Comparison of ENCODE assay signal across 10 cellular contexts in genomic region chr15:52217186-52217585, GRCh38. TPM values are rescaled to one million over a fixed set of nuclear protein-coding genes. Genes with fewer than 3 reads are reported as not detected.
DNase-seq lines count a peak whose midpoint lies in the region; ATAC-seq and TF ChIP-seq lines count a peak whose summit lies in the region.
"Had no signal": no experiment of that assay in that cellular context is flagged by ENCODE, and none has a peak within 500 bp of the region (broad histone marks: within the 10 kb centered on the region; RNA-seq: fewer than 3 reads in every experiment).

No MANE protein-coding gene starts in this region.

- intact Hi-C loops in activated naive CD4-positive, alpha-beta T cell treated with anti-CD3 and anti-CD28 coated beads for 36 hours (cut with micrococcal nuclease), result no loop called here

- no peak for TF ChIP-seq EP300 in gastroesophageal sphincter (IDR thresholded peaks at IDR 0.05)

- H3K4me1 Mint-ChIP-seq in activated naive CD4-positive, alpha-beta T cell treated with anti-CD3 and anti-CD28 coated beads for 36 hours (ENCODE audit: low read depth), result peaks cover 14% of the 10 kb centered on the region
- peaks cover 29% of the 10 kb centered on the region for H3K4me1 Mint-ChIP-seq in memory B cell

- H3K27ac ChIP-seq in gastroesophageal sphincter, result no peak overlapping the region

- no peaks in the 10 kb centered on the region for H3K9me3 Mint-ChIP-seq in activated naive CD4-positive, alpha-beta T cell treated with anti-CD3 and anti-CD28 coated beads for 36 hours
- H3K9me3 Mint-ChIP-seq in memory B cell, result no peaks in the 10 kb centered on the region
- H3K9me3 Mint-ChIP-seq: dendritic cell treated with granulocyte-macrophage colony-stimulating factor and Interleukin-4, amounts not matched to agents 40 ng/mL and 50 ng/mL, for 4 days had no signal

- ATAC-seq in memory B cell (ENCODE audit: low read depth) (peak; percentile 73), gastroesophageal sphincter (no peak), HG02571 (IDR thresholded peaks at IDR 0.05; ENCODE audit: unreplicated experiment) (no peak), GM18867 (IDR thresholded peaks at IDR 0.05; ENCODE audit: unreplicated experiment) (no peak)

- WGBS in gastroesophageal sphincter (ENCODE audit: low coverage in 1 of 2), 2 donors, result 87 to 89% methylated on average over 3 to 4 of the region's 10 CpGs

- H3K27me3 ChIP-seq in GM06990 (replicated peaks; ENCODE audit: control insufficient read depth, insufficient read depth, low read length) (no peaks in the 10 kb centered on the region), gastroesophageal sphincter (no peaks in the 10 kb centered on the region)

- H3K4me3 ChIP-seq in GM06990 (replicated peaks; ENCODE audit: low read depth, low read length) (no peak overlapping the region), gastroesophageal sphincter (no peak overlapping the region)

- no peaks in the 10 kb centered on the region for H3K9me3 ChIP-seq in gastroesophageal sphincter

- no peak overlapping the region for H3K27ac Mint-ChIP-seq in activated naive CD4-positive, alpha-beta T cell treated with anti-CD3 and anti-CD28 coated beads for 36 hours
- peak overlapping the region; percentile 58 for H3K27ac Mint-ChIP-seq in memory B cell
- H3K27ac Mint-ChIP-seq: dendritic cell treated with granulocyte-macrophage colony-stimulating factor and Interleukin-4, amounts not matched to agents 40 ng/mL and 50 ng/mL, for 4 days had no signal

- H3K4me3 Mint-ChIP-seq in activated naive CD4-positive, alpha-beta T cell treated with anti-CD3 and anti-CD28 coated beads for 36 hours, result no peak overlapping the region
- H3K4me3 Mint-ChIP-seq in memory B cell, result no peak overlapping the region
- H3K4me3 Mint-ChIP-seq: dendritic cell treated with granulocyte-macrophage colony-stimulating factor and Interleukin-4, amounts not matched to agents 40 ng/mL and 50 ng/mL, for 4 days had no signal

- H3K36me3 Mint-ChIP-seq in activated naive CD4-positive, alpha-beta T cell treated with anti-CD3 and anti-CD28 coated beads for 36 hours (ENCODE audit: low read depth), result no peaks in the 10 kb centered on the region
- peaks cover 9% of the 10 kb centered on the region for H3K36me3 Mint-ChIP-seq in memory B cell

- peak; percentile 81 for TF ChIP-seq CTCF in GM06990 (IDR thresholded peaks at IDR 0.05; ENCODE audit: insufficient read depth, low read length, poor library complexity, severe bottlenecking)
- TF ChIP-seq CTCF in gastroesophageal sphincter (IDR thresholded peaks at IDR 0.05), result no peak

- CTCF ChIA-PET in activated naive CD4-positive, alpha-beta T cell treated with anti-CD3 and anti-CD28 coated beads for 36 hours (lab: Charles Lee), result interaction anchor here (0.9 to 2.8 kb wide), 8 partner anchors 9 to 78 kb away, joined by 3 to 17 read pairs (median 5); no protein-coding TSS in a partner anchor

- no peaks in the 10 kb centered on the region for H3K4me1 ChIP-seq in gastroesophageal sphincter

- TF ChIP-seq POLR2A in gastroesophageal sphincter (IDR thresholded peaks at IDR 0.05), result no peak

- H3K36me3 ChIP-seq in GM06990 (ENCODE audit: control insufficient read depth, insufficient read depth, low read length) (no peaks in the 10 kb centered on the region), gastroesophageal sphincter (peaks cover 0 to 10% of the 10 kb centered on the region in 2 donors)

- peak; percentile 44 for DNase-seq in GM06990 (ENCODE audit: extremely low read depth, insufficient read length)
- peak; percentile 20 for DNase-seq in HuH-7 (ENCODE audit: low spot score)
- peak; percentile 45 for DNase-seq in activated naive CD4-positive, alpha-beta T cell treated with anti-CD3 and anti-CD28 coated beads for 36 hours
- DNase-seq in memory B cell (ENCODE audit: low spot score in 2 of 2), result peak in 1 of 2 donors; percentile 34
- no peak for DNase-seq in NCI-H1436 (lab: John Stamatoyannopoulos, UW)
- DNase-seq: NCI-H187 had no signal

- H3K27me3 Mint-ChIP-seq in activated naive CD4-positive, alpha-beta T cell treated with anti-CD3 and anti-CD28 coated beads for 36 hours (ENCODE audit: low read depth), result no peaks in the 10 kb centered on the region
- no peaks in the 10 kb centered on the region for H3K27me3 Mint-ChIP-seq in memory B cell
- H3K27me3 Mint-ChIP-seq: dendritic cell treated with granulocyte-macrophage colony-stimulating factor and Interleukin-4, amounts not matched to agents 40 ng/mL and 50 ng/mL, for 4 days had no signal

RNA-seq across cellular contexts. Expression of gene GNB5, which starts 26.0 kb away (rescaled TPM):
- total RNA-seq in activated naive CD4-positive, alpha-beta T cell treated with anti-CD3 and anti-CD28 coated beads for 36 hours, result 10 to 100 TPM; 23.2 to 23.6 TPM
- total RNA-seq in gastroesophageal sphincter, result 10 to 100 TPM; 37.8 to 57.3 (median 47.9) TPM
